ENCODE assay signal across 24 cellular contexts in genomic region chr12:102433304-102433703, GRCh38. TPM values are rescaled to one million over a fixed set of nuclear protein-coding genes. Genes with fewer than 3 reads are reported as not detected.
"Had no signal": no experiment of that assay in that cellular context is flagged by ENCODE, and none has a peak within 500 bp of the region (broad histone marks: within the 10 kb centered on the region; RNA-seq: fewer than 3 reads in every experiment).

No MANE protein-coding gene starts in this region.

- H3K9me3 Mint-ChIP-seq: activated B cell treated with CpG ODN at 0.5 μM for 24 hours; activated naive CD4-positive, alpha-beta T cell treated with anti-CD3 and anti-CD28 coated beads, Interleukin-2, amount 10 ng/mL, durations not matched to agents 7 days and 5 days; naive thymus-derived CD8-positive, alpha-beta T cell; neural progenitor cell; T-helper 1 cell treated with Interleukin-12 subunit alpha and Interleukin-12 subunit beta and Interleukin-4 antibody, amounts not matched to agents 30 μg/mL and 1 μg/mL, for 36 hours had no signal

- DNase-seq: activated B cell treated with CpG ODN at 0.5 μM for 24 hours; activated CD4-positive, alpha-beta T cell treated with anti-CD3 and anti-CD28 coated beads for 36 hours; activated CD4-positive, alpha-beta T cell treated with anti-CD3 and anti-CD28 coated beads, Interleukin-2, amount 50 U/mL, for 48 hours; activated effector memory CD4-positive, alpha-beta T cell treated with Interleukin-2 at 50 U/mL for 16 hours; activated naive CD4-positive, alpha-beta T cell treated with anti-CD3 and anti-CD28 coated beads, Interleukin-2, amount 10 ng/mL, durations not matched to agents 7 days and 5 days; activated T-cell treated with anti-CD3 and anti-CD28 coated beads, Interleukin-2, amount 50 U/mL, for 48 hours; anterior cingulate cortex; body of pancreas; effector CD4-positive, alpha-beta T cell; erythroblast; gastrocnemius medialis; hippocampal formation; kidney glomerular epithelial cell; left lung; naive thymus-derived CD8-positive, alpha-beta T cell; posterior cingulate gyrus; stimulated activated CD4-positive, alpha-beta T cell treated with anti-CD3 and anti-CD28 coated beads, Interleukin-2, amount 100 ng/mL, for 48 hours; stimulated activated CD8-positive, alpha-beta memory T cell treated with anti-CD3 and anti-CD28 coated beads, Interleukin-4, amount 100 ng/mL, for 48 hours; stimulated activated naive CD4-positive, alpha-beta T cell; T1000; thyroid gland had no signal

- H3K27me3 Mint-ChIP-seq: activated B cell treated with CpG ODN at 0.5 μM for 24 hours had no signal

- H3K36me3 Mint-ChIP-seq: activated naive CD4-positive, alpha-beta T cell treated with anti-CD3 and anti-CD28 coated beads, Interleukin-2, amount 10 ng/mL, durations not matched to agents 7 days and 5 days; naive thymus-derived CD8-positive, alpha-beta T cell; neural progenitor cell had no signal

- H3K4me1 Mint-ChIP-seq: activated B cell treated with CpG ODN at 0.5 μM for 24 hours; activated CD4-positive, alpha-beta T cell treated with anti-CD3 and anti-CD28 coated beads for 36 hours; activated naive CD4-positive, alpha-beta T cell treated with anti-CD3 and anti-CD28 coated beads, Interleukin-2, amount 10 ng/mL, durations not matched to agents 7 days and 5 days; naive thymus-derived CD8-positive, alpha-beta T cell; neural progenitor cell had no signal

- H3K4me3 Mint-ChIP-seq: activated B cell treated with CpG ODN at 0.5 μM for 24 hours; activated CD4-positive, alpha-beta T cell treated with anti-CD3 and anti-CD28 coated beads for 36 hours; activated naive CD4-positive, alpha-beta T cell treated with anti-CD3 and anti-CD28 coated beads, Interleukin-2, amount 10 ng/mL, durations not matched to agents 7 days and 5 days; naive thymus-derived CD8-positive, alpha-beta T cell; neural progenitor cell; T-helper 1 cell treated with Interleukin-12 subunit alpha and Interleukin-12 subunit beta and Interleukin-4 antibody, amounts not matched to agents 30 μg/mL and 1 μg/mL, for 36 hours had no signal

- ATAC-seq: activated CD4-positive, alpha-beta T cell treated with anti-CD3 and anti-CD28 coated beads for 36 hours; body of pancreas; gastrocnemius medialis; left lung; naive thymus-derived CD8-positive, alpha-beta T cell; sciatic nerve had no signal

- H3K27ac Mint-ChIP-seq: activated B cell treated with CpG ODN at 0.5 μM for 24 hours; activated CD4-positive, alpha-beta T cell treated with anti-CD3 and anti-CD28 coated beads for 36 hours; activated naive CD4-positive, alpha-beta T cell treated with anti-CD3 and anti-CD28 coated beads, Interleukin-2, amount 10 ng/mL, durations not matched to agents 7 days and 5 days; naive thymus-derived CD8-positive, alpha-beta T cell; neural progenitor cell; T-helper 1 cell treated with Interleukin-12 subunit alpha and Interleukin-12 subunit beta and Interleukin-4 antibody, amounts not matched to agents 30 μg/mL and 1 μg/mL, for 36 hours had no signal

RNA-seq across cellular contexts. Expression of gene IGF1, which starts 47.1 kb away (rescaled TPM):
- total RNA-seq: activated B cell treated with CpG ODN at 0.5 μM for 24 hours; activated CD4-positive, alpha-beta T cell treated with anti-CD3 and anti-CD28 coated beads for 36 hours had no signal
